8 cellular contexts compared by ENCODE assay signal in the genomic region with DNA sequence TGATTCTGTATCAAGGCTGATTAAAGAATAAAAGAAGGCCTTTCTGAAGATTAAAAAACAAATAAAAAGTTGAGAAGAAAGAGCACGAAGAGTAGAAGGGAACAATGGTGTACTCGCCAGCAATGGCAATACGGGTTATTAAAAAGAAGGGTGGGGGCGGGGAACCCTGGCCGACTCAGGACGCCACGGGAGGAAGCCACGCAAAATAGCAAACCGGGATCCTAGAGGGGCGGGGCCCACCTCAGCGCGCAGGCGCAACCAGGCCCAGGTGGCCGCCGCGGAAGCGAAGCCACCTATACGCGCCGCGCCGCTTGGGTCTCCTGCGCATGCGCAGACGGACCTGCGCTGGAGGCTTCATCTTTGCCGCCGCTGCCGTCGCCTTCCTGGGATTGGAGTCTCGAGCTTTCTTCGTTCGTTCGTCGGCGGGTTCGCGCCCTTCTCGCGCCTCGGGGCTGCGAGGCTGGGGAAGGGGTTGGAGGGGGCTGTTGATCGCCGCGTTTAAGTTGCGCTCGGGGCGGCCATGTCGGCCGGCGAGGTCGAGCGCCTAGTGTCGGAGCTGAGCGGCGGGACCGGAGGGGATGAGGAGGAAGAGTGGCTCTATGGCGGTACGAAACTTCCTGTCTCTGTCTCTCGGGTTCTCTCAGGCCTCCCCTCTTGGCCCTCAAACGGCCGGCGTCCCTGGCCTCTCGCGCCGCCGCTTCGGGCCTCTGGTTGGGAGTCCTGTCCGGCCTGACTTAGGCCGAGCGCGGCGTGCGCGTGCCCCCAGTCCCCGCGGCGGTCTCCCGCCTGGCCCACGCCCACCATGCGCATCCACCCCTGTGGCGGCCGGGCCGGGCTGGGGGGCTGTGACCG. TPM values are rescaled to one million over a fixed set of nuclear protein-coding genes. Genes with fewer than 3 reads are reported as not detected.
DNase-seq lines count a peak whose midpoint lies in the region; ATAC-seq and TF ChIP-seq lines count a peak whose summit lies in the region.

A gene with protein sequence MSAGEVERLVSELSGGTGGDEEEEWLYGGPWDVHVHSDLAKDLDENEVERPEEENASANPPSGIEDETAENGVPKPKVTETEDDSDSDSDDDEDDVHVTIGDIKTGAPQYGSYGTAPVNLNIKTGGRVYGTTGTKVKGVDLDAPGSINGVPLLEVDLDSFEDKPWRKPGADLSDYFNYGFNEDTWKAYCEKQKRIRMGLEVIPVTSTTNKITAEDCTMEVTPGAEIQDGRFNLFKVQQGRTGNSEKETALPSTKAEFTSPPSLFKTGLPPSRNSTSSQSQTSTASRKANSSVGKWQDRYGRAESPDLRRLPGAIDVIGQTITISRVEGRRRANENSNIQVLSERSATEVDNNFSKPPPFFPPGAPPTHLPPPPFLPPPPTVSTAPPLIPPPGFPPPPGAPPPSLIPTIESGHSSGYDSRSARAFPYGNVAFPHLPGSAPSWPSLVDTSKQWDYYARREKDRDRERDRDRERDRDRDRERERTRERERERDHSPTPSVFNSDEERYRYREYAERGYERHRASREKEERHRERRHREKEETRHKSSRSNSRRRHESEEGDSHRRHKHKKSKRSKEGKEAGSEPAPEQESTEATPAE (plus strand): TSS at position 323 of the 852 bp plus-strand sequence. CDS start 198 bp downstream, at position 521.

- H3K4me1 ChIP-seq in ovary (ENCODE audit: insufficient read depth): peaks cover 3% of the 10 kb centered on the region
- H3K4me1 ChIP-seq in thyroid gland: peaks cover 10 to 13% of the 10 kb centered on the region in 2 donors

- H3K36me3 ChIP-seq in SU-DHL-6 (ENCODE audit: low read length): peaks cover 8% of the 10 kb centered on the region; the same call in 1 of the 2 replicates
- no peaks in the 10 kb centered on the region for H3K36me3 ChIP-seq in ovary
- peaks cover 0 to 4% of the 10 kb centered on the region in 2 donors for H3K36me3 ChIP-seq in thyroid gland

- no peak for TF ChIP-seq CTCF in GM10266 (IDR thresholded peaks at IDR 0.05; ENCODE audit: control insufficient read depth, insufficient read depth, low read depth, missing control alignments)
- no peak for TF ChIP-seq CTCF in SU-DHL-6 (IDR thresholded peaks at IDR 0.05; ENCODE audit: insufficient read depth, low read length, poor library complexity, severe bottlenecking)
- no peak for TF ChIP-seq CTCF in ovary (IDR thresholded peaks at IDR 0.05)
- TF ChIP-seq CTCF in thyroid gland (IDR thresholded peaks at IDR 0.05): no peak

- H2AFZ ChIP-seq in SU-DHL-6 (ENCODE audit: low read depth, low read length, severe bottlenecking): peak within 1 kb of the TSS; percentile 86

- H3K27ac ChIP-seq in SU-DHL-6 (ENCODE audit: low read depth, low read length) (peak within 1 kb of the TSS; percentile 70), ovary (peak within 1 kb of the TSS; percentile 42 to 85), thyroid gland (peak within 1 kb of the TSS; percentile 67 to 85 (median 75))

- intact Hi-C loops in Right ventricle myocardium inferior (cut with DNase I): loop anchor here (5.0 kb wide), 2 partner anchors 355 to 855 kb away; no protein-coding TSS in a partner anchor
- intact Hi-C loops in ovary (cut with DNase I): loop anchor here in 1 of 4 donors (10.0 kb wide), 1 partner anchor 363 kb away; no protein-coding TSS in a partner anchor
- intact Hi-C loops in thyroid gland (cut with DNase I): loop anchor here (10.0 kb wide), 1 partner anchor 1533 kb away; a partner anchor contains a TSS

- H3F3A ChIP-seq in SU-DHL-6 (ENCODE audit: insufficient read depth): no peaks in the 10 kb centered on the region

- peak; percentile 85 for ATAC-seq in HG02623 (IDR thresholded peaks at IDR 0.05; ENCODE audit: unreplicated experiment)
- ATAC-seq in Right ventricle myocardium inferior: peak; percentile 99

- H3K27me3 ChIP-seq in SU-DHL-6 (ENCODE audit: low read length): no peaks in the 10 kb centered on the region
- H3K27me3 ChIP-seq in ovary: no peaks in the 10 kb centered on the region
- no peaks in the 10 kb centered on the region for H3K27me3 ChIP-seq in thyroid gland

- no peaks in the 10 kb centered on the region for H3K9me2 ChIP-seq in SU-DHL-6 (replicated peaks; ENCODE audit: insufficient read depth, low read length)

- H4K20me1 ChIP-seq in SU-DHL-6 (ENCODE audit: low read depth, low read length): no peaks in the 10 kb centered on the region

- H3K9me3 ChIP-seq in SU-DHL-6 (ENCODE audit: insufficient read depth, low read length) (no peaks in the 10 kb centered on the region), ovary (no peaks in the 10 kb centered on the region), thyroid gland (no peaks in the 10 kb centered on the region)

- WGBS in ovary, 3 donors: 0% methylated on average over 78 to 85 of the region's 85 CpGs
- 0 to 1% methylated on average over 22 to 58 of the region's 85 CpGs for WGBS in thyroid gland, 2 donors

- H3K79me2 ChIP-seq in SU-DHL-6 (ENCODE audit: insufficient read depth, low read length): peaks cover 47% of the 10 kb centered on the region

- TF ChIP-seq EP300 in ovary (IDR thresholded peaks at IDR 0.05): no peak

- peak within 1 kb of the TSS; percentile 93 for H3K4me2 ChIP-seq in SU-DHL-6 (ENCODE audit: low read depth, low read length, poor library complexity, severe bottlenecking)

- peak within 1 kb of the TSS; percentile 88 for H3K9ac ChIP-seq in SU-DHL-6 (ENCODE audit: low read length)

- peak; percentile 96 for DNase-seq in GM10266 (ENCODE audit: extremely low spot score)
- peak; percentile 79 for DNase-seq in NCI-H1105 (lab: John Stamatoyannopoulos, UW)
- DNase-seq in activated naive CD8-positive, alpha-beta T cell treated with anti-CD3 and anti-CD28 coated beads, Interleukin-2, amount 50 U/mL, for 16 hours (ENCODE audit: low read depth, low spot score): peak; percentile 87
- peak; percentile 98 for DNase-seq in Right ventricle myocardium inferior (ENCODE audit: missing footprints)
- peak; percentile 94 to 98 (median 97) for DNase-seq in ovary
- peak; percentile 96 to 97 for DNase-seq in thyroid gland

- TF ChIP-seq POLR2A in ovary (IDR thresholded peaks at IDR 0.05): peak; percentile 84
- peak in 1 of 2 donors; percentile 87 for TF ChIP-seq POLR2A in thyroid gland (IDR thresholded peaks at IDR 0.05)

- peak within 1 kb of the TSS; percentile 92 for H3K4me3 ChIP-seq in SU-DHL-6 (ENCODE audit: insufficient read depth, low read length, poor library complexity, severe bottlenecking)
- peak within 1 kb of the TSS; percentile 96 for H3K4me3 ChIP-seq in ovary
- H3K4me3 ChIP-seq in thyroid gland (replicated peaks in 1 of 3): peak within 1 kb of the TSS; percentile 67 to 84 (median 82)

RNA-seq across cellular contexts. Expression of the gene that starts here (rescaled TPM):
- total RNA-seq in Right ventricle myocardium inferior (26.0 TPM), ovary (10 to 100 TPM; 50.7 to 67.9 (median 66.1) TPM), thyroid gland (10 to 100 TPM; 55.4 to 66.1 (median 59.1) TPM)
- polyA plus RNA-seq in ovary: 10 to 100 TPM; 50.1 to 64.4 TPM

Comparison
In these comparisons a context has a peak if more than half of its experiments do, and no peak if none do; other contexts are left out.
1. Peak in every context shown above with its lines: DNase-seq, ATAC-seq, H3K4me3 ChIP-seq and H3K27ac ChIP-seq.